9 cellular contexts compared by ENCODE assay signal in genomic region chr6:34610819-34611477, GRCh38. TPM values are rescaled to one million over a fixed set of nuclear protein-coding genes. Genes with fewer than 3 reads are reported as not detected.
DNase-seq lines count a peak whose midpoint lies in the region; ATAC-seq and TF ChIP-seq lines count a peak whose summit lies in the region.
"Had no signal": no experiment of that assay in that cellular context is flagged by ENCODE, and none has a peak within 500 bp of the region (broad histone marks: within the 10 kb centered on the region; RNA-seq: fewer than 3 reads in every experiment).

No MANE protein-coding gene starts in this region.

- TF ChIP-seq CTCF in AG09309 (IDR thresholded peaks at IDR 0.05; ENCODE audit: control insufficient read depth, insufficient read depth, low read depth, low read length, missing control alignments) (no peak), ascending aorta (IDR thresholded peaks at IDR 0.05) (no peak), left lung (IDR thresholded peaks at IDR 0.05) (no peak)

- H3K27me3 ChIP-seq in ascending aorta (no peaks in the 10 kb centered on the region), left lung (no peaks in the 10 kb centered on the region)

- intact Hi-C loops in ascending aorta (cut with DNase I), result loop anchor here (5.0 kb wide), 3 partner anchors 46 to 146 kb away; partner anchors contain the start of genes ILRUN and SNRPC
- intact Hi-C loops in left lung (cut with DNase I), result no loop called here

- peak; percentile 46 for DNase-seq in AG09309 (ENCODE audit: low read depth)
- peak; percentile 32 for DNase-seq in HT-29 (ENCODE audit: low spot score)
- no peak for DNase-seq in ascending aorta (ENCODE audit: low spot score in 2 of 2)
- no peak for DNase-seq in left lung
- DNase-seq in NCI-H2227 (lab: John Stamatoyannopoulos, UW; ENCODE audit: unreplicated experiment), result no peak
- no peak for DNase-seq in NCI-H446 (lab: John Stamatoyannopoulos, UW)
- DNase-seq: left cardiac atrium had no signal

- H3K4me1 ChIP-seq in ascending aorta (peaks cover 0 to 4% of the 10 kb centered on the region in 2 donors), left lung (peaks cover 0 to 13% of the 10 kb centered on the region in 2 donors)

- H3K36me3 ChIP-seq in ascending aorta (peaks cover 0 to 7% of the 10 kb centered on the region in 2 donors), left lung (peaks cover 0 to 12% of the 10 kb centered on the region in 2 donors)

- peak; percentile 63 for ATAC-seq in left lung
- ATAC-seq in HG02973 (IDR thresholded peaks at IDR 0.05; ENCODE audit: unreplicated experiment), result no peak
- ATAC-seq in GM21381 (IDR thresholded peaks at IDR 0.05; ENCODE audit: unreplicated experiment), result no peak

- H3K9me3 ChIP-seq in ascending aorta (no peaks in the 10 kb centered on the region), left lung (no peaks in the 10 kb centered on the region)

- no peak overlapping the region for H3K4me3 ChIP-seq in AG09309 (ENCODE audit: control insufficient read depth, low read depth, low read length)
- no peak overlapping the region for H3K4me3 ChIP-seq in ascending aorta
- no peak overlapping the region for H3K4me3 ChIP-seq in left lung

- H3K27ac ChIP-seq in ascending aorta (peak overlapping the region; percentile 4 to 54), left lung (peak overlapping the region in 1 of 2 donors; percentile 33)

RNA-seq across cellular contexts. Expression of gene SPDEF, which starts 54.8 kb away (rescaled TPM):
- total RNA-seq in HT-29 (2014; rRNA removed; shearing (Covaris generic)), result 55.1 and 59.6 TPM in 2 replicates
- total RNA-seq in ascending aorta (not detected), left lung (1 to 10 TPM; 3.1 to 6.0 TPM)

Comparison
In these comparisons a context has a peak if more than half of its experiments do, and no peak if none do; other contexts are left out.
1. DNase-seq: peak in AG09309 (single experiment) and HT-29 (single experiment); none in ascending aorta (0 of 2), left lung (0 of 2), NCI-H2227 (single experiment) and NCI-H446 (0 of 2).